ENCODE assay signal across 15 cellular contexts in genomic region chr7:116780521-116780920, GRCh38.
DNase-seq lines count a peak whose midpoint lies in the region; ATAC-seq and TF ChIP-seq lines count a peak whose summit lies in the region.
"Had no signal": no experiment of that assay in that cellular context is flagged by ENCODE, and none has a peak within 500 bp of the region (broad histone marks: within the 10 kb centered on the region; RNA-seq: fewer than 3 reads in every experiment).

No MANE protein-coding gene starts in this region.

- DNase-seq in esophagus squamous epithelium (lab: John Stamatoyannopoulos, UW): no peak
- no peak for DNase-seq in cortex of kidney (lab: John Stamatoyannopoulos, UW)
- DNase-seq in middle frontal gyrus (ENCODE audit: extremely low spot score, low spot score): no peak
- DNase-seq: activated CD4-positive, alpha-beta T cell treated with anti-CD3 and anti-CD28 coated beads for 4 hours; CD8-positive, alpha-beta T cell; cerebellar nuclear complex; NCI-H187; NCI-H774; right cardiac atrium had no signal

- peak overlapping the region; percentile 24 to 38 (median 34) for H3K27ac ChIP-seq in esophagus squamous epithelium
- peak overlapping the region; percentile 17 for H3K27ac ChIP-seq in skeletal muscle tissue (ENCODE audit: low read depth, low read length)

- H3K4me1 ChIP-seq in esophagus squamous epithelium: peaks cover 0 to 47% (median 32%) of the 10 kb centered on the region in 3 donors
- peaks cover 10 to 42% (median 14%) of the 10 kb centered on the region in 3 donors for H3K4me1 ChIP-seq in skeletal muscle tissue (ENCODE audit: control insufficient read depth in 3 of 3, insufficient read depth in 3 of 3, low read length in 3 of 3)

- no peak for TF ChIP-seq POLR2A in esophagus squamous epithelium (IDR thresholded peaks at IDR 0.05)

- TF ChIP-seq CTCF in esophagus squamous epithelium (IDR thresholded peaks at IDR 0.05): no peak

- no peak overlapping the region for H3K4me3 ChIP-seq in esophagus squamous epithelium
- no peak overlapping the region for H3K4me3 ChIP-seq in skeletal muscle tissue (ENCODE audit: low read length in 3 of 3)
- H3K4me3 ChIP-seq: thoracic aorta had no signal

- intact Hi-C loops in esophagus squamous epithelium (cut with DNase I): no loop called here

- H3K36me3 ChIP-seq in esophagus squamous epithelium (no peaks in the 10 kb centered on the region), skeletal muscle tissue (ENCODE audit: control insufficient read depth in 3 of 3, insufficient read depth in 3 of 3, low read length in 3 of 3) (peaks cover 5 to 17% (median 8%) of the 10 kb centered on the region in 3 donors)
- H3K36me3 ChIP-seq: thoracic aorta had no signal

- ATAC-seq in GM18909 (IDR thresholded peaks at IDR 0.05; ENCODE audit: poor library complexity, unreplicated experiment): peak; percentile 42
- peak; percentile 37 for ATAC-seq in HG03457 (IDR thresholded peaks at IDR 0.05; ENCODE audit: unreplicated experiment)
- no peak for ATAC-seq in GM21515 (IDR thresholded peaks at IDR 0.05; ENCODE audit: unreplicated experiment)
- ATAC-seq in HG02763 (IDR thresholded peaks at IDR 0.05; ENCODE audit: unreplicated experiment): no peak
- ATAC-seq: CD8-positive, alpha-beta T cell had no signal

- no peak overlapping the region for H3K9ac ChIP-seq in skeletal muscle tissue (ENCODE audit: low read depth in 1 of 3, low read length in 3 of 3)

- WGBS in esophagus squamous epithelium, 2 donors: 38 to 45% methylated on average over 1 of the region's 1 CpG

- H3K9me3 ChIP-seq in esophagus squamous epithelium: no peaks in the 10 kb centered on the region
- H3K9me3 ChIP-seq in skeletal muscle tissue (ENCODE audit: control insufficient read depth in 3 of 3, low read length in 3 of 3): no peaks in the 10 kb centered on the region
- H3K9me3 ChIP-seq: thoracic aorta had no signal

- H3K27me3 ChIP-seq in esophagus squamous epithelium: no peaks in the 10 kb centered on the region
- H3K27me3 ChIP-seq in skeletal muscle tissue (ENCODE audit: control insufficient read depth in 3 of 3, insufficient read depth in 3 of 3, low read length in 3 of 3): no peaks in the 10 kb centered on the region

Comparison
In these comparisons a context has a peak if more than half of its experiments do, and no peak if none do; other contexts are left out.
1. ATAC-seq: peak in GM18909 (single experiment) and HG03457 (single experiment); none in GM21515 (single experiment) and HG02763 (single experiment).